27 cellular contexts compared by ENCODE assay signal in the genomic region with DNA sequence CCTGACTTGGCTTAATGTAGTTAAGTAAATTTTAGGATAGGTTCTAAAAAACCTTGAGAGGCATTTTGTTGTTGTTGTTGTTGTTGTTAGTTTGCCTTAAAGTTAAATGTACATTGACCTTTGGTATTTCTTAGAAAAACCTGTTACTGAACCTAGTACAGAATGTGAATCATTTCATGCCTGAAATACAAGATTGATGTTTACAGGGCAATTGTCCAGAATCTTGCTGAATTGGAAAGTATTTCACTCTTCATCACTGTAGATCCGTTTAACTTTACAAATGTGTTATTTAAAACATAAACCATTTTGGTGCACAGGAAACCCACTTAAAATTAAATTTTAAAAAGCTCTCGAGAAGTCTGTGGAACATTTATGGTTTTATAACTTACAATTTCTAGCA.
"Had no signal": no experiment of that assay in that cellular context is flagged by ENCODE, and none has a peak within 500 bp of the region (broad histone marks: within the 10 kb centered on the region; RNA-seq: fewer than 3 reads in every experiment).

No MANE protein-coding gene starts in this region.

- H3K9me3 ChIP-seq: esophagus squamous epithelium had no signal

- H3K36me3 ChIP-seq: brain microvascular endothelial cell, esophagus squamous epithelium, WERI-Rb-1 had no signal

- H3K27ac ChIP-seq: brain microvascular endothelial cell, epithelial cell of prostate, esophagus squamous epithelium, WERI-Rb-1 had no signal

- DNase-seq: activated B cell treated with CpG ODN at 0.5 μM for 24 hours; activated CD4-positive, alpha-beta T cell treated with anti-CD3 and anti-CD28 coated beads for 48 hours; activated CD4-positive, alpha-beta T cell treated with anti-CD3 and anti-CD28 coated beads, Interleukin-2, amount 50 U/mL, for 1 hour; activated CD4-positive, alpha-beta T cell treated with anti-CD3 and anti-CD28 coated beads, Interleukin-2, amount 50 U/mL, for 48 hours; activated CD8-positive, alpha-beta memory T cell treated with anti-CD3 and anti-CD28 coated beads for 24 hours; activated CD8-positive, alpha-beta T cell treated with anti-CD3 and anti-CD28 coated beads for 36 hours; activated effector memory CD4-positive, alpha-beta T cell treated with anti-CD3 and anti-CD28 coated beads, Interleukin-2, amount 50 U/mL, for 16 hours; activated naive CD4-positive, alpha-beta T cell treated with anti-CD3 and anti-CD28 coated beads for 36 hours; activated naive CD8-positive, alpha-beta T cell treated with anti-CD3 and anti-CD28 coated beads for 36 hours; activated naive CD8-positive, alpha-beta T cell treated with anti-CD3 and anti-CD28 coated beads, Interleukin-2, amount 50 U/mL, for 24 hours; activated T-cell treated with anti-CD3 and anti-CD28 coated beads, Interleukin-2, amount 50 U/mL, for 1 hour; activated T-cell treated with anti-CD3 and anti-CD28 coated beads, Interleukin-2, amount 50 U/mL, for 48 hours; amniotic stem cell; anterior cingulate cortex; brain microvascular endothelial cell; cortex of kidney; dermis blood vessel endothelial cell; effector CD4-positive, alpha-beta T cell; effector memory CD8-positive, alpha-beta T cell; esophagus squamous epithelium; foreskin fibroblast; T-helper 1 cell; T-helper 17 cell; T1000; WERI-Rb-1 had no signal

- H3K4me3 ChIP-seq: esophagus squamous epithelium had no signal

- H3K27me3 ChIP-seq: brain microvascular endothelial cell, esophagus squamous epithelium had no signal

- ATAC-seq: activated CD4-positive, CD25-positive, alpha-beta regulatory T cell treated with anti-CD3 and anti-CD28 coated beads, Interleukin-2, amount 50 U/mL, for 24 hours; activated CD8-positive, alpha-beta T cell treated with anti-CD3 and anti-CD28 coated beads for 36 hours; activated naive CD8-positive, alpha-beta T cell treated with anti-CD3 and anti-CD28 coated beads, Interleukin-2, amount 50 U/mL, for 24 hours; effector memory CD8-positive, alpha-beta T cell; T-helper 17 cell had no signal
